ENCODE assay signal across 2 cellular contexts in the genomic region with DNA sequence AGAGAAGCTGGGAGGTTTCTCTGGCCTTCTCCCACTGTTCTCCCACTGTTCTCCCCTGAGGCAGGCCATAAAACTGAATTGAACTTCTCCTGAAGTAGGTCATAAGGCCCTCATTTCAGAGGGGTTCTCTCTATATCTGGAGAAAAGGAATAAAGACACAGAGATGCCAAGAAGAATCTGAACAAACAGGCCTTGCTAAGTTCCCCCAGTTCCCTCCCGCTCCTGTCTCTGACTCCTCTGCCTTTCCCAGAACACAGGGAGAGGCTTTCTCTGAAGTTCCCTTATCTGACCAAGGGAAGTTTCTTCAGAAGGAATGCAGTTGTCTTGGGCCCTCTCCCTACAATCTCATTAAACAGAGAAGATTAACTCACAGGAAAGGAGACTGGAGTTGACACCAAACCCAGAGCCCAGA.
TF ChIP-seq lines count a peak whose summit lies in the region.

No MANE protein-coding gene starts in this region.

TF ChIP-seq in GM23338, 12 proteins besides CTCF, POLR2A, EP300 and RAD21:
- TF ChIP-seq, protein P1, sequence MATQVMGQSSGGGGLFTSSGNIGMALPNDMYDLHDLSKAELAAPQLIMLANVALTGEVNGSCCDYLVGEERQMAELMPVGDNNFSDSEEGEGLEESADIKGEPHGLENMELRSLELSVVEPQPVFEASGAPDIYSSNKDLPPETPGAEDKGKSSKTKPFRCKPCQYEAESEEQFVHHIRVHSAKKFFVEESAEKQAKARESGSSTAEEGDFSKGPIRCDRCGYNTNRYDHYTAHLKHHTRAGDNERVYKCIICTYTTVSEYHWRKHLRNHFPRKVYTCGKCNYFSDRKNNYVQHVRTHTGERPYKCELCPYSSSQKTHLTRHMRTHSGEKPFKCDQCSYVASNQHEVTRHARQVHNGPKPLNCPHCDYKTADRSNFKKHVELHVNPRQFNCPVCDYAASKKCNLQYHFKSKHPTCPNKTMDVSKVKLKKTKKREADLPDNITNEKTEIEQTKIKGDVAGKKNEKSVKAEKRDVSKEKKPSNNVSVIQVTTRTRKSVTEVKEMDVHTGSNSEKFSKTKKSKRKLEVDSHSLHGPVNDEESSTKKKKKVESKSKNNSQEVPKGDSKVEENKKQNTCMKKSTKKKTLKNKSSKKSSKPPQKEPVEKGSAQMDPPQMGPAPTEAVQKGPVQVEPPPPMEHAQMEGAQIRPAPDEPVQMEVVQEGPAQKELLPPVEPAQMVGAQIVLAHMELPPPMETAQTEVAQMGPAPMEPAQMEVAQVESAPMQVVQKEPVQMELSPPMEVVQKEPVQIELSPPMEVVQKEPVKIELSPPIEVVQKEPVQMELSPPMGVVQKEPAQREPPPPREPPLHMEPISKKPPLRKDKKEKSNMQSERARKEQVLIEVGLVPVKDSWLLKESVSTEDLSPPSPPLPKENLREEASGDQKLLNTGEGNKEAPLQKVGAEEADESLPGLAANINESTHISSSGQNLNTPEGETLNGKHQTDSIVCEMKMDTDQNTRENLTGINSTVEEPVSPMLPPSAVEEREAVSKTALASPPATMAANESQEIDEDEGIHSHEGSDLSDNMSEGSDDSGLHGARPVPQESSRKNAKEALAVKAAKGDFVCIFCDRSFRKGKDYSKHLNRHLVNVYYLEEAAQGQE (IDR thresholded peaks at IDR 0.05; ENCODE audit: unreplicated experiment), result no peak
- TF ChIP-seq, protein P2, sequence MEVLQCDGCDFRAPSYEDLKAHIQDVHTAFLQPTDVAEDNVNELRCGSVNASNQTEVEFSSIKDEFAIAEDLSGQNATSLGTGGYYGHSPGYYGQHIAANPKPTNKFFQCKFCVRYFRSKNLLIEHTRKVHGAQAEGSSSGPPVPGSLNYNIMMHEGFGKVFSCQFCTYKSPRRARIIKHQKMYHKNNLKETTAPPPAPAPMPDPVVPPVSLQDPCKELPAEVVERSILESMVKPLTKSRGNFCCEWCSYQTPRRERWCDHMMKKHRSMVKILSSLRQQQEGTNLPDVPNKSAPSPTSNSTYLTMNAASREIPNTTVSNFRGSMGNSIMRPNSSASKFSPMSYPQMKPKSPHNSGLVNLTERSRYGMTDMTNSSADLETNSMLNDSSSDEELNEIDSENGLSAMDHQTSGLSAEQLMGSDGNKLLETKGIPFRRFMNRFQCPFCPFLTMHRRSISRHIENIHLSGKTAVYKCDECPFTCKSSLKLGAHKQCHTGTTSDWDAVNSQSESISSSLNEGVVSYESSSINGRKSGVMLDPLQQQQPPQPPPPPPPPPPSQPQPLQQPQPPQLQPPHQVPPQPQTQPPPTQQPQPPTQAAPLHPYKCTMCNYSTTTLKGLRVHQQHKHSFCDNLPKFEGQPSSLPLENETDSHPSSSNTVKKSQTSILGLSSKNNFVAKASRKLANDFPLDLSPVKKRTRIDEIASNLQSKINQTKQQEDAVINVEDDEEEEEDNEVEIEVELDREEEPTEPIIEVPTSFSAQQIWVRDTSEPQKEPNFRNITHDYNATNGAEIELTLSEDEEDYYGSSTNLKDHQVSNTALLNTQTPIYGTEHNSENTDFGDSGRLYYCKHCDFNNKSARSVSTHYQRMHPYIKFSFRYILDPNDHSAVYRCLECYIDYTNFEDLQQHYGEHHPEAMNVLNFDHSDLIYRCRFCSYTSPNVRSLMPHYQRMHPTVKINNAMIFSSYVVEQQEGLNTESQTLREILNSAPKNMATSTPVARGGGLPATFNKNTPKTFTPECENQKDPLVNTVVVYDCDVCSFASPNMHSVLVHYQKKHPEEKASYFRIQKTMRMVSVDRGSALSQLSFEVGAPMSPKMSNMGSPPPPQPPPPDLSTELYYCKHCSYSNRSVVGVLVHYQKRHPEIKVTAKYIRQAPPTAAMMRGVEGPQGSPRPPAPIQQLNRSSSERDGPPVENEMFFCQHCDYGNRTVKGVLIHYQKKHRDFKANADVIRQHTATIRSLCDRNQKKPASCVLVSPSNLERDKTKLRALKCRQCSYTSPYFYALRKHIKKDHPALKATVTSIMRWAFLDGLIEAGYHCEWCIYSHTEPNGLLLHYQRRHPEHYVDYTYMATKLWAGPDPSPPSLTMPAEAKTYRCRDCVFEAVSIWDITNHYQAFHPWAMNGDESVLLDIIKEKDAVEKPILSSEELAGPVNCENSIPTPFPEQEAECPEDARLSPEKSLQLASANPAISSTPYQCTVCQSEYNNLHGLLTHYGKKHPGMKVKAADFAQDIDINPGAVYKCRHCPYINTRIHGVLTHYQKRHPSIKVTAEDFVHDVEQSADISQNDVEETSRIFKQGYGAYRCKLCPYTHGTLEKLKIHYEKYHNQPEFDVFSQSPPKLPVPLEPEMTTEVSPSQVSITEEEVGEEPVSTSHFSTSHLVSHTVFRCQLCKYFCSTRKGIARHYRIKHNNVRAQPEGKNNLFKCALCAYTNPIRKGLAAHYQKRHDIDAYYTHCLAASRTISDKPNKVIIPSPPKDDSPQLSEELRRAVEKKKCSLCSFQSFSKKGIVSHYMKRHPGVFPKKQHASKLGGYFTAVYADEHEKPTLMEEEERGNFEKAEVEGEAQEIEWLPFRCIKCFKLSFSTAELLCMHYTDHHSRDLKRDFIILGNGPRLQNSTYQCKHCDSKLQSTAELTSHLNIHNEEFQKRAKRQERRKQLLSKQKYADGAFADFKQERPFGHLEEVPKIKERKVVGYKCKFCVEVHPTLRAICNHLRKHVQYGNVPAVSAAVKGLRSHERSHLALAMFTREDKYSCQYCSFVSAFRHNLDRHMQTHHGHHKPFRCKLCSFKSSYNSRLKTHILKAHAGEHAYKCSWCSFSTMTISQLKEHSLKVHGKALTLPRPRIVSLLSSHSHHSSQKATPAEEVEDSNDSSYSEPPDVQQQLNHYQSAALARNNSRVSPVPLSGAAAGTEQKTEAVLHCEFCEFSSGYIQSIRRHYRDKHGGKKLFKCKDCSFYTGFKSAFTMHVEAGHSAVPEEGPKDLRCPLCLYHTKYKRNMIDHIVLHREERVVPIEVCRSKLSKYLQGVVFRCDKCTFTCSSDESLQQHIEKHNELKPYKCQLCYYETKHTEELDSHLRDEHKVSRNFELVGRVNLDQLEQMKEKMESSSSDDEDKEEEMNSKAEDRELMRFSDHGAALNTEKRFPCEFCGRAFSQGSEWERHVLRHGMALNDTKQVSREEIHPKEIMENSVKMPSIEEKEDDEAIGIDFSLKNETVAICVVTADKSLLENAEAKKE (CRISPR knock-in tag; IDR thresholded peaks at IDR 0.05), result no peak
- no peak for TF ChIP-seq ZNF331 (CRISPR knock-in tag; IDR thresholded peaks at IDR 0.05; ENCODE audit: low read depth)
- TF ChIP-seq, protein P3, sequence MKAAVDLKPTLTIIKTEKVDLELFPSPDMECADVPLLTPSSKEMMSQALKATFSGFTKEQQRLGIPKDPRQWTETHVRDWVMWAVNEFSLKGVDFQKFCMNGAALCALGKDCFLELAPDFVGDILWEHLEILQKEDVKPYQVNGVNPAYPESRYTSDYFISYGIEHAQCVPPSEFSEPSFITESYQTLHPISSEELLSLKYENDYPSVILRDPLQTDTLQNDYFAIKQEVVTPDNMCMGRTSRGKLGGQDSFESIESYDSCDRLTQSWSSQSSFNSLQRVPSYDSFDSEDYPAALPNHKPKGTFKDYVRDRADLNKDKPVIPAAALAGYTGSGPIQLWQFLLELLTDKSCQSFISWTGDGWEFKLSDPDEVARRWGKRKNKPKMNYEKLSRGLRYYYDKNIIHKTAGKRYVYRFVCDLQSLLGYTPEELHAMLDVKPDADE (IDR thresholded peaks at IDR 0.05), result no peak
- TF ChIP-seq POLR2AphosphoS5 (IDR thresholded peaks at IDR 0.05; ENCODE audit: low read depth), result no peak
- no peak for TF ChIP-seq EZH2phosphoT487 (IDR thresholded peaks at IDR 0.05; ENCODE audit: unreplicated experiment)
- no peak for TF ChIP-seq STAT1 (IDR thresholded peaks at IDR 0.05; ENCODE audit: unreplicated experiment)
- TF ChIP-seq ZNF114 (CRISPR knock-in tag; IDR thresholded peaks at IDR 0.05), result no peak
- no peak for TF ChIP-seq NANOG (IDR thresholded peaks at IDR 0.05; ENCODE audit: borderline replicate concordance)

TF ChIP-seq in endothelial cell of umbilical vein, 7 proteins besides CTCF, POLR2A, EP300 and RAD21:
- no peak for TF ChIP-seq JUN (IDR thresholded peaks at IDR 0.05; ENCODE audit: borderline replicate concordance, insufficient read depth, insufficient read length, low read depth)
- TF ChIP-seq, protein P4, sequence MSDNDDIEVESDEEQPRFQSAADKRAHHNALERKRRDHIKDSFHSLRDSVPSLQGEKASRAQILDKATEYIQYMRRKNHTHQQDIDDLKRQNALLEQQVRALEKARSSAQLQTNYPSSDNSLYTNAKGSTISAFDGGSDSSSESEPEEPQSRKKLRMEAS (IDR thresholded peaks at IDR 0.05; ENCODE audit: insufficient read depth, insufficient read length), result no peak
- no peak for TF ChIP-seq GATA2 (IDR thresholded peaks at IDR 0.05; ENCODE audit: insufficient read depth, insufficient read length, low read depth, low read length)
- TF ChIP-seq FOS (IDR thresholded peaks at IDR 0.05; ENCODE audit: borderline replicate concordance, insufficient read depth, low read length), result no peak
- no peak for TF ChIP-seq EZH2 (IDR thresholded peaks at IDR 0.05; ENCODE audit: borderline replicate concordance, low read depth, low read length, severe bottlenecking)
- TF ChIP-seq MYC (IDR thresholded peaks at IDR 0.05; ENCODE audit: low read depth, low read length), result no peak
